9 cellular contexts compared by ENCODE assay signal in the genomic region with DNA sequence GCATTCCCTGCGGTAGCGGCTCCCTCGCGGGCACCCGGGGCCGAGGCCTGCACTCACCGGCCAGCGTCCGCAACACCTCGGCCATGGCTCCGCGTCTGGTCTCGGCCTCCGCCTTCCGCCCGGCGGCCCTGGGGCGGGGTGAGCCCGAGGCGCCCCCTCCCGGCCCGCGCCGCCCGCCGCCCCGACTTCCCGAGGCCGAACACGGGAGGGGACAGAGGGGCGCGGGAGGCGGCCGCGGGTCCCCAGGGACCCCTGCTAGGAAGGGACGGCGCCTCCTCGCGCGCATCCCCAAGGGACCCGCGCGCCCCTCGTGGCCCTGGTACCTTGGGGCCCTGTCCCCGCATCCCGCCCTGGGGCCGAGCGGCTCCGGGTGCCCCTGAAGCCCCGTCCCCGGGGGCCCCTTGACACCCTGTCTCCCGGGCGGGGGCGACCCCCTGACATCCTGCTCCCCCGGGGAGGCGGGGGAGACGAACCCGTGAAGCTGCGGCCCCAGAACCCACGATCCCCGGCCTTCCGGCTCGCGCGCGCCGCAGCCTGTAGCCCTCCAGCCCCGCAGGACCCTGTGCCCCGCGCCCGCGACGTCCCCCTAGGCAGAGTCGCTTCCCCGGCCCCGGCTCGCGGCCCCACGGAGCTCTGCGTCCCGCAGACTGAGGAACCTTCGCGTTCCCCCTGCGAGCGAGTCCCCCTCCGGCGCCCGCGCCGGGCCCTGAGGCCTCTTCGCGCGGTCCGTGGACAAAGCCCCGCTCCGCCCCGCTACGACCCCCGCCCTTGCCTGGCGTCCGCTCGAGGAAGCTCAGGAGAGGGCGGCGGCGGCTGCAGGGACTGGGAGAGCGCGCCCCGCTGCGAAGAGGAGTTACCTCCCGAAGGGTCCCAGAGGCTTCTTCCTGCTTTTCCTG. TPM values are rescaled to one million over a fixed set of nuclear protein-coding genes. Genes with fewer than 3 reads are reported as not detected.
DNase-seq lines count a peak whose midpoint lies in the region; ATAC-seq, FAIRE-seq and TF ChIP-seq lines count a peak whose summit lies in the region.
"Had no signal": no experiment of that assay in that cellular context is flagged by ENCODE, and none has a peak within 500 bp of the region (broad histone marks: within the 10 kb centered on the region; RNA-seq: fewer than 3 reads in every experiment).

TSS of gene ABO (minus strand) at position 97 of the 896 bp plus-strand sequence.

- no TSS peak for BruUV-seq in GM12878 (replicated peaks; lab: Mats Ljungman, UMichigan)

- SMC1A ChIA-PET in GM12878 (lab: Charles Lee; ENCODE audit: uncharacterized antibody, unreplicated experiment) = no interaction called here

- H3K4me1 ChIP-seq in GM12878 (ENCODE audit: control insufficient read depth, insufficient read depth, low read length) (no peaks in the 10 kb centered on the region), MM.1S (ENCODE audit: low read length) (no peaks in the 10 kb centered on the region)

- CTCF ChIA-PET in GM12878 (lab: Yijun Ruan, JAX) = no interaction called here

- peaks cover 0 to 3% of the 10 kb centered on the region in 2 experiments; a peak in 2 of 4 replicates for H3K27me3 ChIP-seq in GM12878 (replicated peaks in 1 of 2; ENCODE audit: control insufficient read depth in 2 of 2, insufficient read depth in 2 of 2, low read length in 1 of 2)
- peaks cover 90% of the 10 kb centered on the region for H3K27me3 ChIP-seq in MM.1S (replicated peaks; ENCODE audit: insufficient read depth, low read length)

- no peaks in the 10 kb centered on the region for H3K9me2 ChIP-seq in MM.1S (replicated peaks; ENCODE audit: insufficient read depth, low read length)

- POLR2A ChIA-PET in GM12878 (lab: Charles Lee) = no interaction called here

- H3K4me3 ChIP-seq in GM12878 (no peak within 1 kb of the TSS), skin epidermis (peak within 1 kb of the TSS; percentile 22 to 46 (median 26)), MM.1S (ENCODE audit: low read length) (no peak within 1 kb of the TSS)

- RAD21 ChIA-PET in GM12878 (lab: Charles Lee; ENCODE audit: unreplicated experiment) = no interaction called here

- in situ Hi-C loops in GM13976 (cut with MboI; ENCODE audit: low sequenced_read_pairs, unreplicated experiment) = no loop called here
- in situ Hi-C loops in GM12878 (cut with MboI) = no loop called here

- H3K4me2 ChIP-seq in GM12878 (ENCODE audit: control insufficient read depth, insufficient read depth) = no peak within 1 kb of the TSS
- no peak within 1 kb of the TSS for H3K4me2 ChIP-seq in MM.1S (ENCODE audit: low read depth, low read length)

- H3K79me2 ChIP-seq in GM12878 (ENCODE audit: control insufficient read depth, insufficient read depth, low read length) (no peaks in the 10 kb centered on the region), MM.1S (ENCODE audit: low read length) (no peaks in the 10 kb centered on the region)

- no peak for TF ChIP-seq RAD21 in GM12878 (IDR thresholded peaks at IDR 0.05; ENCODE audit: insufficient read depth, low read depth, low read length)

- no peaks in the 10 kb centered on the region for H3K9me3 ChIP-seq in GM12878 (replicated peaks; ENCODE audit: control insufficient read depth, insufficient read depth, low read length)
- H3K9me3 ChIP-seq in MM.1S (replicated peaks; ENCODE audit: insufficient read depth, low read length) = no peaks in the 10 kb centered on the region

- H3K36me3 ChIP-seq in GM12878 (ENCODE audit: control insufficient read depth in 2 of 2, insufficient read depth in 2 of 2, low read length in 1 of 2) (no peaks in the 10 kb centered on the region), MM.1S (replicated peaks; ENCODE audit: insufficient read depth, low read length) (no peaks in the 10 kb centered on the region)

- TF ChIP-seq CTCF in GM13976 (IDR thresholded peaks at IDR 0.05; ENCODE audit: borderline replicate concordance, control extremely low read depth, extremely low read depth, insufficient read depth, missing control alignments) (no peak), GM12878 (IDR thresholded peaks at IDR 0.05 in 2 of 3, conservative IDR thresholded peaks at IDR 0.05 in 1 of 3; ENCODE audit: control insufficient read depth in 2 of 3, extremely low read depth in 1 of 3, insufficient read depth in 1 of 3, low read depth in 3 of 3, low read length in 3 of 3) (no peak), MM.1S (IDR thresholded peaks at IDR 0.05; ENCODE audit: low read length) (no peak)

- no peaks in the 10 kb centered on the region for H3F3A ChIP-seq in MM.1S (ENCODE audit: insufficient read depth, low read length)

- no peak for TF ChIP-seq EP300 in GM12878 (IDR thresholded peaks at IDR 0.05; ENCODE audit: borderline replicate concordance in 1 of 2, control insufficient read depth in 1 of 2, low read depth in 2 of 2, low read length in 2 of 2)

- no peak for ATAC-seq in GM12878
- ATAC-seq in GM19035 (IDR thresholded peaks at IDR 0.05; ENCODE audit: unreplicated experiment) = no peak

- H3K27ac ChIP-seq in GM12878 (ENCODE audit: control insufficient read depth, insufficient read depth) (no peak within 1 kb of the TSS), skin epidermis (peak within 1 kb of the TSS in 12 of 21 experiments; percentile 4 to 80 (median 62)), MM.1S (ENCODE audit: low read length) (no peak within 1 kb of the TSS)

- H3K9ac ChIP-seq in GM12878 (ENCODE audit: control insufficient read depth, insufficient read depth, low read length) (no peak within 1 kb of the TSS), MM.1S (ENCODE audit: low read length) (no peak within 1 kb of the TSS)

- TF ChIP-seq POLR2A in GM12878 (IDR thresholded peaks at IDR 0.05; ENCODE audit: low read depth, low read length) = no peak

- H2AFZ ChIP-seq in GM12878 (ENCODE audit: control insufficient read depth, low read depth, low read length) = no peak within 1 kb of the TSS
- no peak within 1 kb of the TSS for H2AFZ ChIP-seq in MM.1S (ENCODE audit: low read length)

- no peak for FAIRE-seq in GM12878 (lab: Jason Lieb, UNC)
- FAIRE-seq: keratinocyte had no signal

- intact Hi-C loops in GM12878 (cut with micrococcal nuclease; ENCODE audit: unreplicated experiment) = no loop called here

- H4K20me1 ChIP-seq in GM12878 (ENCODE audit: control insufficient read depth, insufficient read depth) (no peaks in the 10 kb centered on the region), MM.1S (ENCODE audit: insufficient read depth, low read length) (no peaks in the 10 kb centered on the region)

- 29% methylated on average over 69 of the region's 110 CpGs for WGBS in GM12878 (ENCODE audit: insufficient coverage, insufficient replicate concordance, low lambda C conversion rate, missing lambda C conversion rate)

- DNase-seq in GM13976 (ENCODE audit: low spot score) (peak; percentile 49), GM12878 (ENCODE audit: low read depth, low spot score) (no peak), iPS-NIHi7 (ENCODE audit: extremely low spot score) (peak; percentile 77), MM.1S (no peak), NCI-H187 (lab: John Stamatoyannopoulos, UW) (no peak), middle frontal gyrus (ENCODE audit: extremely low spot score, low spot score) (no peak)

TF ChIP-seq in GM12878, 131 proteins besides CTCF, POLR2A, EP300 and RAD21:
- TF ChIP-seq SUZ12 (IDR thresholded peaks at IDR 0.05; ENCODE audit: unreplicated experiment) (peak; percentile 10), FOS (IDR thresholded peaks at IDR 0.05; ENCODE audit: borderline replicate concordance, extremely low read depth, insufficient read length) (no peak)

RNA-seq across cellular contexts. Expression of gene ABO, which starts in this region (rescaled TPM):
- total RNA-seq in GM12878 (2013; cell fraction: nucleolus; rRNA removed) = not detected in 2 replicates
- total RNA-seq in GM12878 (2014; rRNA removed) (not detected in 2 replicates), GM12878 (2014; rRNA removed; fragmentation: Illumina TruSeq; extraction: Trizol) (not detected in 2 replicates), GM12878 (2021) (not detected in 2 replicates)
- not detected for polyA plus RNA-seq in GM12878 (2011; ENCODE audit: low read depth)
- polyA plus RNA-seq in GM12878 (2011; rRNA removed) (not detected in 2 replicates), GM12878 (2014; fragmentation: Illumina TruSeq; extraction: Trizol) (not detected in 2 replicates), GM12878 (2014; fragmentation: Nextera tagmentation; extraction: Ambion mirVana) (not detected), GM12878 (2014; rRNA removed) (not detected in 2 replicates), GM12878 (2016; fragmentation: Nextera tagmentation; extraction: Ambion mirVana) (under 1 TPM in 1 of 2 experiments, not detected in 1; 0.10 TPM)
- polyA plus RNA-seq in GM12878 (2011; cell fraction: cytosol; rRNA removed) = not detected in 2 replicates
- polyA plus RNA-seq in GM12878 (2011; cell fraction: nucleus; rRNA removed) = not detected in 2 replicates
- 0.07 TPM in 1 of 2 replicates, not detected in the other for polyA plus RNA-seq in GM12878 (2012)
- not detected in 2 replicates for polyA minus RNA-seq in GM12878 (2011; rRNA and poly(A)+ RNA removed)
- polyA minus RNA-seq in GM12878 (2011; cell fraction: cytosol; rRNA and poly(A)+ RNA removed) = not detected in 2 replicates
- polyA minus RNA-seq in GM12878 (2011; cell fraction: nucleus; rRNA and poly(A)+ RNA removed) = not detected in 2 replicates
- polyA plus RNA-seq: keratinocyte had no signal

Comparison
In these comparisons a context has a peak if more than half of its experiments do, and no peak if none do; other contexts are left out.
1. DNase-seq: peak in GM13976 (single experiment) and iPS-NIHi7 (single experiment); none in GM12878 (single experiment), MM.1S (single experiment), NCI-H187 (0 of 2) and middle frontal gyrus (single experiment).
2. H3K27ac ChIP-seq: peak in skin epidermis (12 of 21); none in GM12878 (single experiment) and MM.1S (single experiment).
3. H3K4me3 ChIP-seq: peak in skin epidermis (7 of 7); none in GM12878 (single experiment) and MM.1S (single experiment).